In the genomic region with DNA sequence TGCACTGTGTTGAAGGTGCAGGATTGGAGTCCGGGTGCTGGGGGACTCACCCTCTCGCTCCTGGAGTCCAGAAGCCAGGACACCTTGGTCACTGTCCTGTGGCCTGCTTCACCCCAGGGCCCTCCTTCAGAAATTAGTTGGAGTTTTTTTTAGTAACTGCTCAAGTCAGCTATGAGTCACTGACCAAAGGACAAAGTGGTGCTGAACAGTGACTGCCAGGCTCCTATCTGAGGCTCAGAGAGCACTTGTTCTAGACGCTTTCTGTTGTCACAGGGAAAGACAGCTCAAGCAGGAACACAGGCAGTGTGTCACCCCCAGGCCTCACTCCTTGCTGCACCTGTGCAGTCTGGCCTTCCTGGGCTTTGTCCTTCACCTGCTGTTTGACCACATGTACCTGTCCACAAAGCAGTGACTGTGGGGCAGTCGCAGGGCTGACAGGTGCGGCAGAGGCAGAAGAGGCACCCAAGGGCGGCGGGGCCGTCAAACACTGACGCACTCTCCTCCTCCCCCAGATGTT, we compare ENCODE assay signal across 13 cellular contexts. TPM values are rescaled to one million over a fixed set of nuclear protein-coding genes. Genes with fewer than 3 reads are reported as not detected.
DNase-seq lines count a peak whose midpoint lies in the region; ATAC-seq and TF ChIP-seq lines count a peak whose summit lies in the region.
"Had no signal": no experiment of that assay in that cellular context is flagged by ENCODE, and none has a peak within 500 bp of the region (broad histone marks: within the 10 kb centered on the region; RNA-seq: fewer than 3 reads in every experiment).

No MANE protein-coding gene starts in this region.

- WGBS in adrenal gland, 4 donors, result 53 to 70% (median 62%) methylated on average over 7 to 9 of the region's 9 CpGs
- 79 to 86% (median 86%) methylated on average over 8 to 9 of the region's 9 CpGs for WGBS in stomach, 5 donors

- peak; percentile 34 for ATAC-seq in left colon
- ATAC-seq: CD8-positive, alpha-beta T cell; stimulated activated effector memory CD8-positive, alpha-beta T cell treated with anti-CD3 and anti-CD28 coated beads, Interleukin-12 subunit alpha, Interleukin-12 subunit beta, amount 100 ng/mL, for 72 hours had no signal

- H3K36me3 ChIP-seq in adrenal gland (replicated peaks in 1 of 2), result peaks cover 0 to 45% of the 10 kb centered on the region in 2 donors
- H3K36me3 ChIP-seq in stomach, result peaks cover 45 to 55% (median 53%) of the 10 kb centered on the region in 4 donors

- peaks cover 26 to 31% of the 10 kb centered on the region in 2 donors for H3K4me1 ChIP-seq in adrenal gland (replicated peaks in 1 of 2)
- peaks cover 20 to 45% (median 23%) of the 10 kb centered on the region in 4 donors for H3K4me1 ChIP-seq in stomach

- H3K4me3 ChIP-seq in adrenal gland (no peak overlapping the region), stomach (no peak overlapping the region)

- TF ChIP-seq EP300 in stomach (IDR thresholded peaks at IDR 0.05), result no peak

- no peaks in the 10 kb centered on the region for H3K27me3 ChIP-seq in adrenal gland
- H3K27me3 ChIP-seq in stomach, result no peaks in the 10 kb centered on the region

- intact Hi-C loops in adrenal gland (cut with DNase I), result no loop called here
- intact Hi-C loops in left colon (cut with DNase I, micrococcal nuclease), result no loop called here
- intact Hi-C loops in stomach (cut with DNase I; ENCODE audit: low total_unique reads), result no loop called here

- no peaks in the 10 kb centered on the region for H3K9me3 ChIP-seq in adrenal gland (replicated peaks in 1 of 3)
- no peaks in the 10 kb centered on the region for H3K9me3 ChIP-seq in stomach

- TF ChIP-seq CTCF in adrenal gland (IDR thresholded peaks at IDR 0.05) (no peak), stomach (IDR thresholded peaks at IDR 0.05) (no peak)

- H3K27ac ChIP-seq in adrenal gland (peak overlapping the region in 4 of 5 donors; percentile 24 to 78 (median 53)), stomach (peak overlapping the region in 1 of 5 donors; percentile 10)

- DNase-seq in AG20443 (ENCODE audit: low spot score), result peak; percentile 67
- peak; percentile 77 for DNase-seq in M059J (ENCODE audit: low read depth)
- DNase-seq in adrenal gland, result peak in 6 of 7 donors; percentile 58 to 74 (median 68)
- DNase-seq in left colon, result no peak
- no peak for DNase-seq in NK-92 treated with Interleukin-12 subunit alpha and Interleukin-12 subunit beta, amount 100 ng/mL, for 24 hours (lab: John Stamatoyannopoulos, UW)
- no peak for DNase-seq in stomach
- no peak for DNase-seq in SK-N-DZ (ENCODE audit: low spot score)
- DNase-seq in activated CD4-positive, alpha-beta T cell treated with anti-CD3 and anti-CD28 coated beads for 4 hours, result no peak
- DNase-seq: CD8-positive, alpha-beta T cell; effector CD4-positive, alpha-beta T cell; NCI-H1694; SHP77 had no signal

- TF ChIP-seq POLR2A in adrenal gland (IDR thresholded peaks at IDR 0.05), result no peak
- TF ChIP-seq POLR2A in stomach (IDR thresholded peaks at IDR 0.05), result no peak

RNA-seq across cellular contexts. Expression of a gene that starts 4.1 kb away (rescaled TPM):
- 8.0 and 18.0 TPM in 2 replicates for total RNA-seq in M059J (2014; rRNA removed; shearing (Covaris generic))
- total RNA-seq in adrenal gland (10 to 100 TPM; 21.1 to 35.1 (median 31.7) TPM), left colon (10 to 100 TPM; 25.4 to 28.8 TPM), stomach (100 to 1,000 TPM in 1 of 5 donors, 10 to 100 TPM in 4; 11.9 to 130 (median 51.8) TPM)
- polyA plus RNA-seq in adrenal gland (10 to 100 TPM in 2 of 3 donors, 1 to 10 TPM in 1; 2.5 to 89.0 (median 41.0) TPM), stomach (10 to 100 TPM; 12.2 to 17.1 (median 17.0) TPM)
- polyA plus RNA-seq in SK-N-DZ (2014; cell fraction: cytosol; rRNA removed), result 40.2 and 49.0 TPM in 2 replicates
- 85.2 and 88.2 TPM in 2 replicates for polyA plus RNA-seq in SK-N-DZ (2014; cell fraction: nucleus; rRNA removed)

RNA-seq across cellular contexts. Expression of a gene that starts 28.1 kb away (rescaled TPM):
- total RNA-seq in M059J (2014; rRNA removed; shearing (Covaris generic)), result 0.69 TPM in 1 of 2 replicates, not detected in the other
- total RNA-seq in adrenal gland, result 1 to 10 TPM in 4 of 8 donors, under 1 TPM in 4; 0.39 to 1.9 (median 0.88) TPM
- polyA plus RNA-seq in adrenal gland, result 1 to 10 TPM in 1 of 3 donors, under 1 TPM in 1, not detected in 1; 0.51 to 1.7 TPM
- 1 to 10 TPM; 2.3 to 4.9 TPM for total RNA-seq in left colon
- total RNA-seq in stomach, result 10 to 100 TPM in 1 of 5 donors, 1 to 10 TPM in 3, not detected in 1; 2.8 to 21.7 (median 6.2) TPM
- 1 to 10 TPM in 2 of 3 donors, under 1 TPM in 1; 0.90 to 2.7 (median 2.1) TPM for polyA plus RNA-seq in stomach
- 0.13 TPM in 1 of 2 replicates, not detected in the other for polyA plus RNA-seq in SK-N-DZ (2014; cell fraction: cytosol; rRNA removed)
- polyA plus RNA-seq in SK-N-DZ (2014; cell fraction: nucleus; rRNA removed), result 0.52 TPM in 1 of 2 replicates, not detected in the other

RNA-seq across cellular contexts. Expression of a gene that starts 43.6 kb away (rescaled TPM):
- total RNA-seq in M059J (2014; rRNA removed; shearing (Covaris generic)), result 3,948 and 4,109 TPM in 2 replicates
- 1,000 to 10,000 TPM; 1,781 to 6,446 (median 2,486) TPM for total RNA-seq in adrenal gland
- polyA plus RNA-seq in adrenal gland, result 1,000 to 10,000 TPM in 2 of 3 donors, 100 to 1,000 TPM in 1; 828 to 1,140 (median 1,059) TPM
- total RNA-seq in left colon, result 1,000 to 10,000 TPM; 3,767 to 4,413 TPM
- 1,000 to 10,000 TPM in 4 of 5 donors, 100 to 1,000 TPM in 1; 978 to 2,952 (median 1,777) TPM for total RNA-seq in stomach
- 1,000 to 10,000 TPM; 1,866 to 2,457 (median 2,070) TPM for polyA plus RNA-seq in stomach
- 2,351 and 2,595 TPM in 2 replicates for polyA plus RNA-seq in SK-N-DZ (2014; cell fraction: cytosol; rRNA removed)
- 1,254 and 2,322 TPM in 2 replicates for polyA plus RNA-seq in SK-N-DZ (2014; cell fraction: nucleus; rRNA removed)

Comparison
In these comparisons a context has a peak if more than half of its experiments do, and no peak if none do; other contexts are left out.
1. DNase-seq: peak in AG20443 (single experiment), M059J (single experiment) and adrenal gland (6 of 7); none in left colon (0 of 2), NK-92 treated with Interleukin-12 subunit alpha and Interleukin-12 subunit beta, amount 100 ng/mL, for 24 hours (single experiment), stomach (single experiment), SK-N-DZ (single experiment) and activated CD4-positive, alpha-beta T cell treated with anti-CD3 and anti-CD28 coated beads for 4 hours (0 of 2).